ENCODE assay signal across 17 cellular contexts in genomic region chr12:6526201-6526600, GRCh38.
"Had no signal": no experiment of that assay in that cellular context is flagged by ENCODE, and none has a peak within 500 bp of the region (broad histone marks: within the 10 kb centered on the region; RNA-seq: fewer than 3 reads in every experiment).

No MANE protein-coding gene starts in this region.

- H3K27ac ChIP-seq: body of pancreas, colonic mucosa, gastroesophageal sphincter, tibial artery, VCaP had no signal

- DNase-seq: activated CD4-positive, alpha-beta memory T cell treated with anti-CD3 and anti-CD28 coated beads for 36 hours; activated CD4-positive, CD25-positive, alpha-beta regulatory T cell treated with anti-CD3 and anti-CD28 coated beads, Interleukin-2, amount 50 U/mL, for 72 hours; activated naive CD8-positive, alpha-beta T cell treated with anti-CD3 and anti-CD28 coated beads, Interleukin-2, amount 10 ng/mL, durations not matched to agents 7 days and 5 days; activated T-cell treated with anti-CD3 and anti-CD28 coated beads for 4 hours; body of pancreas; colonic mucosa; immature natural killer cell; kidney glomerular epithelial cell; mesenchymal stem cell; stimulated activated naive CD4-positive, alpha-beta T cell; SW 1271; T-helper 2 cell; tibial artery had no signal

- ATAC-seq: body of pancreas; gastroesophageal sphincter; natural killer cell treated with Interleukin-12 subunit alpha and Interleukin-12 subunit beta and Interleukin-15 and Interleukin-18, amount 100 ng/mL, for 72 hours had no signal

- H3K4me1 ChIP-seq: body of pancreas, colonic mucosa, gastroesophageal sphincter, tibial artery had no signal

- H3K27ac Mint-ChIP-seq: activated CD4-positive, alpha-beta memory T cell treated with anti-CD3 and anti-CD28 coated beads for 36 hours; activated naive CD8-positive, alpha-beta T cell treated with anti-CD3 and anti-CD28 coated beads, Interleukin-2, amount 10 ng/mL, durations not matched to agents 7 days and 5 days; activated T-helper 2 cell treated with anti-CD3 and anti-CD28 coated beads, Interferon-gamma antibody, Interleukin-2, Interleukin-4, amounts not matched to agents 10 μg/mL and 5 μg/mL and 100 μg/mL, durations not matched to agents 14 hours and 24 hours and 36 hours; natural killer cell treated with Interleukin-12 subunit alpha and Interleukin-12 subunit beta and Interleukin-15 and Interleukin-18, amount 100 ng/mL, for 72 hours had no signal

- H3K4me1 Mint-ChIP-seq: immature natural killer cell had no signal

- H3K27me3 Mint-ChIP-seq: activated CD4-positive, alpha-beta memory T cell treated with anti-CD3 and anti-CD28 coated beads for 36 hours; activated naive CD8-positive, alpha-beta T cell treated with anti-CD3 and anti-CD28 coated beads, Interleukin-2, amount 10 ng/mL, durations not matched to agents 7 days and 5 days; natural killer cell treated with Interleukin-12 subunit alpha and Interleukin-12 subunit beta and Interleukin-15 and Interleukin-18, amount 100 ng/mL, for 72 hours had no signal

- H3K4me3 ChIP-seq: body of pancreas, colonic mucosa, gastroesophageal sphincter, tibial artery had no signal

- H3K9me3 ChIP-seq: body of pancreas, colonic mucosa, gastroesophageal sphincter, tibial artery had no signal

- H3K9me3 Mint-ChIP-seq: activated CD4-positive, alpha-beta memory T cell treated with anti-CD3 and anti-CD28 coated beads for 36 hours; activated naive CD8-positive, alpha-beta T cell treated with anti-CD3 and anti-CD28 coated beads, Interleukin-2, amount 10 ng/mL, durations not matched to agents 7 days and 5 days; activated T-helper 2 cell treated with anti-CD3 and anti-CD28 coated beads, Interferon-gamma antibody, Interleukin-2, Interleukin-4, amounts not matched to agents 10 μg/mL and 5 μg/mL and 100 μg/mL, durations not matched to agents 14 hours and 24 hours and 36 hours; immature natural killer cell; natural killer cell treated with Interleukin-12 subunit alpha and Interleukin-12 subunit beta and Interleukin-15 and Interleukin-18, amount 100 ng/mL, for 72 hours had no signal

- H3K27me3 ChIP-seq: body of pancreas, colonic mucosa, gastroesophageal sphincter, tibial artery had no signal

- H3K4me3 Mint-ChIP-seq: activated CD4-positive, alpha-beta memory T cell treated with anti-CD3 and anti-CD28 coated beads for 36 hours; activated naive CD8-positive, alpha-beta T cell treated with anti-CD3 and anti-CD28 coated beads, Interleukin-2, amount 10 ng/mL, durations not matched to agents 7 days and 5 days; immature natural killer cell; natural killer cell treated with Interleukin-12 subunit alpha and Interleukin-12 subunit beta and Interleukin-15 and Interleukin-18, amount 100 ng/mL, for 72 hours had no signal
